1 cellular context compared by ENCODE assay signal in genomic region chr4:64594723-64595122, GRCh38.
A peak's percentile ranks its signal among the peaks of the same experiment; 100 is the strongest.
TF ChIP-seq lines count a peak whose summit lies in the region.

No MANE protein-coding gene starts in this region.

TF ChIP-seq in H1, 55 proteins besides CTCF, POLR2A, EP300 and RAD21:
- TF ChIP-seq CBX5 (IDR thresholded peaks at IDR 0.05; ENCODE audit: low read depth, low read length) (no peak), TEAD4 (IDR thresholded peaks at IDR 0.05; ENCODE audit: low read depth, low read length) (no peak), ZNF274 (IDR thresholded peaks at IDR 0.05; ENCODE audit: borderline replicate concordance, extremely low read depth, low read length) (no peak), TCF12 (IDR thresholded peaks at IDR 0.05; ENCODE audit: low read depth, low read length) (no peak), SIN3A (conservative IDR thresholded peaks at IDR 0.05 in 1 of 2, IDR thresholded peaks at IDR 0.05 in 1 of 2; ENCODE audit: low read depth in 1 of 2, low read length in 2 of 2) (no peak), CHD7 (IDR thresholded peaks at IDR 0.05; ENCODE audit: insufficient replicate concordance, low read length) (peak; percentile 87)
